10 cellular contexts compared by ENCODE assay signal in genomic region chr3:133295199-133295901, GRCh38.
DNase-seq lines count a peak whose midpoint lies in the region; ATAC-seq and TF ChIP-seq lines count a peak whose summit lies in the region.
"Had no signal": no experiment of that assay in that cellular context is flagged by ENCODE, and none has a peak within 500 bp of the region (broad histone marks: within the 10 kb centered on the region; RNA-seq: fewer than 3 reads in every experiment).

No MANE protein-coding gene starts in this region.

- no peak overlapping the region for H3K27ac Mint-ChIP-seq in T-cell
- H3K27ac Mint-ChIP-seq: activated naive CD8-positive, alpha-beta T cell treated with anti-CD3 and anti-CD28 coated beads, Interleukin-2, amount 50 U/mL, for 24 hours; stimulated activated naive CD8-positive, alpha-beta T cell treated with anti-CD3 and anti-CD28 coated beads, Interleukin-15, Interleukin-2, amounts not matched to agents 100 ng/mL and 50 ng/mL, for 24 hours had no signal

- peaks cover 0 to 19% of the 10 kb centered on the region in 2 donors for H3K27me3 Mint-ChIP-seq in T-cell
- H3K27me3 Mint-ChIP-seq: activated naive CD8-positive, alpha-beta T cell treated with anti-CD3 and anti-CD28 coated beads, Interleukin-2, amount 50 U/mL, for 24 hours had no signal

- no peak for TF ChIP-seq CTCF in fibroblast of mammary gland (conservative IDR thresholded peaks at IDR 0.05; ENCODE audit: control insufficient read depth, insufficient read depth, low read depth, low read length)
- TF ChIP-seq CTCF in dorsolateral prefrontal cortex (IDR thresholded peaks at IDR 0.05 in 54 of 56, conservative IDR thresholded peaks at IDR 0.05 in 2 of 56; ENCODE audit: low read depth in 1 of 56, partially characterized antibody in 56 of 56), result no peak

- H3K27ac ChIP-seq in dorsolateral prefrontal cortex, result no peak overlapping the region

- ATAC-seq in GM19023 (IDR thresholded peaks at IDR 0.05; ENCODE audit: unreplicated experiment) (peak; percentile 58), HG03135 (IDR thresholded peaks at IDR 0.05; ENCODE audit: unreplicated experiment) (no peak), T-cell (replicated peaks in 1 of 4) (no peak)
- ATAC-seq: activated naive CD8-positive, alpha-beta T cell treated with anti-CD3 and anti-CD28 coated beads, Interleukin-2, amount 50 U/mL, for 24 hours had no signal

- H3K9me3 Mint-ChIP-seq in T-cell, result no peaks in the 10 kb centered on the region
- H3K9me3 Mint-ChIP-seq: activated naive CD8-positive, alpha-beta T cell treated with anti-CD3 and anti-CD28 coated beads, Interleukin-2, amount 50 U/mL, for 24 hours; stimulated activated naive CD8-positive, alpha-beta T cell treated with anti-CD3 and anti-CD28 coated beads, Interleukin-15, Interleukin-2, amounts not matched to agents 100 ng/mL and 50 ng/mL, for 24 hours had no signal

- POLR2A ChIA-PET in T-cell (lab: Charles Lee), result no interaction called here

- intact Hi-C loops in dorsolateral prefrontal cortex (cut with DNase I), result no loop called here

- H3K4me3 Mint-ChIP-seq in T-cell, result no peak overlapping the region
- H3K4me3 Mint-ChIP-seq: activated naive CD8-positive, alpha-beta T cell treated with anti-CD3 and anti-CD28 coated beads, Interleukin-2, amount 50 U/mL, for 24 hours; stimulated activated naive CD8-positive, alpha-beta T cell treated with anti-CD3 and anti-CD28 coated beads, Interleukin-15, Interleukin-2, amounts not matched to agents 100 ng/mL and 50 ng/mL, for 24 hours had no signal

- H3K36me3 Mint-ChIP-seq in T-cell, result no peaks in the 10 kb centered on the region

- peak; percentile 1 for DNase-seq in COLO668 (lab: John Stamatoyannopoulos, UW; ENCODE audit: unreplicated experiment)
- DNase-seq in LHCN-M2 (ENCODE audit: low read depth), result peak; percentile 58
- DNase-seq in fibroblast of mammary gland (ENCODE audit: low read depth), result peak; percentile 49
- DNase-seq in dorsolateral prefrontal cortex, result no peak
- no peak for DNase-seq in T-cell
- DNase-seq in activated CD8-positive, alpha-beta memory T cell treated with anti-CD3 and anti-CD28 coated beads, Interleukin-2, amount 50 U/mL, for 48 hours, result no peak
- DNase-seq: activated naive CD8-positive, alpha-beta T cell treated with anti-CD3 and anti-CD28 coated beads, Interleukin-2, amount 50 U/mL, for 24 hours had no signal

- H3K4me3 ChIP-seq in fibroblast of mammary gland (ENCODE audit: control insufficient read depth, low read depth, low read length) (no peak overlapping the region), dorsolateral prefrontal cortex (no peak overlapping the region)

- H3K27me3 ChIP-seq in dorsolateral prefrontal cortex, result no peaks in the 10 kb centered on the region

- CTCF ChIA-PET in T-cell (lab: Charles Lee), result no interaction called here

- H3K4me1 Mint-ChIP-seq in T-cell, result no peaks in the 10 kb centered on the region
- H3K4me1 Mint-ChIP-seq: activated naive CD8-positive, alpha-beta T cell treated with anti-CD3 and anti-CD28 coated beads, Interleukin-2, amount 50 U/mL, for 24 hours had no signal

Comparison
In these comparisons a context has a peak if more than half of its experiments do, and no peak if none do; other contexts are left out.
1. DNase-seq: peak in COLO668 (single experiment), LHCN-M2 (single experiment) and fibroblast of mammary gland (single experiment); none in dorsolateral prefrontal cortex (0 of 10), T-cell (0 of 34) and activated CD8-positive, alpha-beta memory T cell treated with anti-CD3 and anti-CD28 coated beads, Interleukin-2, amount 50 U/mL, for 48 hours (single experiment).